ENCODE assay signal across 8 cellular contexts in the genomic region with DNA sequence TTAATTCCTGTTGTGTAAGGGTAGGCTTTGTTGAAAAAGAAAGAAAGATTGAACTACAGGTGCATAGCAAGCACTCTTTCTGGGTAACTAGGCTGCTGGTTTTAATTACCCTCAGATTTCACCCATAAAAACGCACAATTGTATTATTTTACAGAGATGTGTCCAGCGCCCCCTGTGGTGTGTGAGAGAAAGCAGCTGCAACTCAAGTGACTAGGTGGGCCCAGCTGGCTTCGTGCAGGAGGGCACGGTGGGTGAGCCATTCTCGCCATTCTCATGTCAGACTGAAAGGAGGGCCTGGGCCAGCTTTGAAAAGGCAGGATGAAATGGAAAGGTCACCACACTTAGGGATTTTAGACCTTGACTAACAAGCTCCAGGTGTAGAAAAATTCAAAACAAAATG.
DNase-seq lines count a peak whose midpoint lies in the region; ATAC-seq and TF ChIP-seq lines count a peak whose summit lies in the region.

No MANE protein-coding gene starts in this region.

- H3K27me3 ChIP-seq in heart right ventricle, result no peaks in the 10 kb centered on the region
- H3K27me3 ChIP-seq in endodermal cell (ENCODE audit: control insufficient read depth, insufficient read depth, low read length, poor library complexity, severe bottlenecking), result no peaks in the 10 kb centered on the region
- no peaks in the 10 kb centered on the region for H3K27me3 ChIP-seq in spleen (replicated peaks in 1 of 7)
- no peaks in the 10 kb centered on the region for H3K27me3 ChIP-seq in mesenchymal stem cell (ENCODE audit: control insufficient read depth in 1 of 2, insufficient read depth in 1 of 2, low read length in 2 of 2)

- H2BK120ac ChIP-seq in mesenchymal stem cell (ENCODE audit: low read depth, low read length), result no peak overlapping the region

- no peaks in the 10 kb centered on the region for H3K9me3 Mint-ChIP-seq in endodermal cell

- H3K9me3 ChIP-seq in heart right ventricle, result no peaks in the 10 kb centered on the region
- H3K9me3 ChIP-seq in endodermal cell (ENCODE audit: control insufficient read depth, low read length), result no peaks in the 10 kb centered on the region
- no peaks in the 10 kb centered on the region for H3K9me3 ChIP-seq in spleen
- H3K9me3 ChIP-seq in mesenchymal stem cell (ENCODE audit: control insufficient read depth, low read length), result no peaks in the 10 kb centered on the region

- no peak overlapping the region for H2BK15ac ChIP-seq in mesenchymal stem cell (ENCODE audit: low read depth, poor library complexity, severe bottlenecking)

- H2BK12ac ChIP-seq in mesenchymal stem cell (ENCODE audit: low read length in 2 of 2), result no peak overlapping the region

- H3K36me3 ChIP-seq in heart right ventricle (peaks cover 5 to 92% (median 49%) of the 10 kb centered on the region in 9 donors), endodermal cell (ENCODE audit: control insufficient read depth, insufficient read depth, low read length) (peaks cover 87% of the 10 kb centered on the region), spleen (peaks cover 0 to 100% (median 56%) of the 10 kb centered on the region in 6 donors), mesenchymal stem cell (ENCODE audit: control insufficient read depth in 1 of 2, insufficient read depth in 2 of 2, low read depth in 1 of 2, low read length in 2 of 2) (peaks cover 48 to 76% of the 10 kb centered on the region in 2 experiments)

- no peak for TF ChIP-seq POLR2A in spleen (IDR thresholded peaks at IDR 0.05)

- H3K4me1 ChIP-seq in heart right ventricle (peaks cover 0 to 15% (median 12%) of the 10 kb centered on the region in 9 donors), endodermal cell (ENCODE audit: control insufficient read depth, insufficient read depth, low read length) (no peaks in the 10 kb centered on the region), spleen (no peaks in the 10 kb centered on the region), mesenchymal stem cell (ENCODE audit: control insufficient read depth, insufficient read depth, low read depth, low read length) (peaks cover 5% of the 10 kb centered on the region)

- WGBS in heart right ventricle, 2 donors, result 75 to 79% methylated on average over 5 of the region's 5 CpGs
- WGBS in endodermal cell (ENCODE audit: insufficient coverage in 1 of 2, insufficient read length in 1 of 2), 2 experiments, result 69 to 87% methylated on average over 4 to 5 of the region's 5 CpGs
- WGBS in spleen, 5 donors, result 85 to 91% (median 87%) methylated on average over 5 of the region's 5 CpGs
- 71% methylated on average over 5 of the region's 5 CpGs for WGBS in mesenchymal stem cell

- H3K9ac ChIP-seq in endodermal cell (ENCODE audit: extremely low read depth, low read length, poor library complexity, severe bottlenecking), result no peak overlapping the region
- no peak overlapping the region for H3K9ac ChIP-seq in mesenchymal stem cell (ENCODE audit: low read length)

- intact Hi-C loops in heart right ventricle (cut with DNase I) (no loop called here), Right ventricle myocardium inferior (cut with DNase I) (no loop called here), spleen (cut with DNase I; ENCODE audit: low total_unique reads) (loop anchor here (10.0 kb wide), 1 partner anchor 103 kb away; no protein-coding TSS in a partner anchor)

- H2BK5ac ChIP-seq in mesenchymal stem cell (ENCODE audit: low read depth, low read length, poor library complexity, severe bottlenecking), result no peak overlapping the region

- ATAC-seq in heart right ventricle (no peak), Right ventricle myocardium inferior (no peak), GM18870 (IDR thresholded peaks at IDR 0.05; ENCODE audit: unreplicated experiment) (no peak)

- H3K18ac ChIP-seq in mesenchymal stem cell (ENCODE audit: low read depth in 1 of 2, low read length in 2 of 2), result no peak overlapping the region

- H3K4me2 ChIP-seq in mesenchymal stem cell (ENCODE audit: low read length, poor library complexity, severe bottlenecking), result no peak overlapping the region

- no peak overlapping the region for H3K23ac ChIP-seq in mesenchymal stem cell (ENCODE audit: low read length in 2 of 2)

- no peak overlapping the region for H3K14ac ChIP-seq in mesenchymal stem cell (ENCODE audit: low read length in 2 of 2)

- peaks cover 68% of the 10 kb centered on the region for H3K36me3 Mint-ChIP-seq in endodermal cell (ENCODE audit: low read depth)

- no peaks in the 10 kb centered on the region for H3K4me1 Mint-ChIP-seq in endodermal cell

- H3K27ac Mint-ChIP-seq in endodermal cell, result peak overlapping the region; percentile 26

- H2AK5ac ChIP-seq in mesenchymal stem cell (ENCODE audit: low read length, severe bottlenecking), result no peak overlapping the region

- peaks cover 28% of the 10 kb centered on the region for H3K79me1 ChIP-seq in mesenchymal stem cell (replicated peaks; ENCODE audit: low read length, poor library complexity, severe bottlenecking)

- no peak overlapping the region for H3K4ac ChIP-seq in mesenchymal stem cell (ENCODE audit: low read depth in 1 of 2, low read length in 2 of 2)

- no peak overlapping the region for H2AFZ ChIP-seq in mesenchymal stem cell (ENCODE audit: low read depth, low read length)

- DNase-seq in heart right ventricle (no peak), Right ventricle myocardium inferior (ENCODE audit: missing footprints) (no peak), endodermal cell (peak; percentile 84), spleen (no peak), mesenchymal stem cell (no peak), globus pallidus (ENCODE audit: low spot score) (no peak)
- DNase-seq in activated CD4-positive, CD25-positive, alpha-beta regulatory T cell (lab: John Stamatoyannopoulos, UW), result peak in 3 of 4 experiments; percentile 20 to 26 (median 21)

- TF ChIP-seq CTCF in heart right ventricle (IDR thresholded peaks at IDR 0.05) (peak in 7 of 9 donors; percentile 33 to 55 (median 41)), endodermal cell (conservative IDR thresholded peaks at IDR 0.05) (peak; percentile 80), spleen (IDR thresholded peaks at IDR 0.05 in 8 of 11, conservative IDR thresholded peaks at IDR 0.05 in 3 of 11) (peak in 6 of 11 experiments; percentile 23 to 44 (median 40))

- H4K91ac ChIP-seq in mesenchymal stem cell (ENCODE audit: low read length), result no peak overlapping the region

- H3K27ac ChIP-seq in heart right ventricle (peak overlapping the region in 1 of 10 donors; percentile 36), endodermal cell (ENCODE audit: low read depth, low read length) (peak overlapping the region; percentile 10), spleen (peak overlapping the region in 3 of 8 donors; percentile 41 to 46 (median 46)), mesenchymal stem cell (ENCODE audit: low read length, poor library complexity, severe bottlenecking) (no peak overlapping the region)

- no peak overlapping the region for H3K4me3 ChIP-seq in heart right ventricle
- no peak overlapping the region for H3K4me3 ChIP-seq in endodermal cell (ENCODE audit: low read length)
- H3K4me3 ChIP-seq in spleen, result no peak overlapping the region
- no peak overlapping the region for H3K4me3 ChIP-seq in mesenchymal stem cell (ENCODE audit: insufficient read depth in 1 of 2, low read depth in 1 of 2, low read length in 2 of 2)

- no peaks in the 10 kb centered on the region for H3K27me3 Mint-ChIP-seq in endodermal cell (ENCODE audit: insufficient read depth)

- H4K8ac ChIP-seq in mesenchymal stem cell (ENCODE audit: low read length), result no peak overlapping the region

- no peak overlapping the region for H3K4me3 Mint-ChIP-seq in endodermal cell

Comparison
In these comparisons a context has a peak if more than half of its experiments do, and no peak if none do; other contexts are left out.
1. DNase-seq: peak in activated CD4-positive, CD25-positive, alpha-beta regulatory T cell (3 of 4) and endodermal cell (single experiment); none in heart right ventricle (0 of 2), Right ventricle myocardium inferior (single experiment), spleen (single experiment), mesenchymal stem cell (single experiment) and globus pallidus (single experiment).
2. Peak in every context shown above with its lines, with median percentiles within 50 percentile points of each other: CTCF ChIP-seq.